ENCODE assay signal across 15 cellular contexts in genomic region chr3:134709563-134710312, GRCh38. TPM values are rescaled to one million over a fixed set of nuclear protein-coding genes. Genes with fewer than 3 reads are reported as not detected.
DNase-seq lines count a peak whose midpoint lies in the region; ATAC-seq, FAIRE-seq and TF ChIP-seq lines count a peak whose summit lies in the region.
"Had no signal": no experiment of that assay in that cellular context is flagged by ENCODE, and none has a peak within 500 bp of the region (broad histone marks: within the 10 kb centered on the region; RNA-seq: fewer than 3 reads in every experiment).

No MANE protein-coding gene starts in this region.

- no peak for FAIRE-seq in D721Med (lab: Jason Lieb, UNC)

- peak; percentile 71 for ATAC-seq in Right ventricle myocardium superior (ENCODE audit: poor library complexity)

- H3K27me3 Mint-ChIP-seq in endodermal cell (ENCODE audit: insufficient read depth) = peaks cover 20% of the 10 kb centered on the region
- H3K27me3 Mint-ChIP-seq: IgD-negative memory B cell had no signal

- no peak overlapping the region for H3K4ac ChIP-seq in mesendoderm (ENCODE audit: low read depth, low read length)

- H3K4me2 ChIP-seq in mesendoderm (ENCODE audit: low read length) = no peak overlapping the region

- no peak overlapping the region for H3K9ac ChIP-seq in endodermal cell (ENCODE audit: extremely low read depth, low read length, poor library complexity, severe bottlenecking)
- no peak overlapping the region for H3K9ac ChIP-seq in mesendoderm (ENCODE audit: low read length)

- intact Hi-C loops in Right ventricle myocardium superior (cut with DNase I) = no loop called here
- intact Hi-C loops in cardiac septum (cut with DNase I) = no loop called here

- POLR2A ChIA-PET in RWPE1 (lab: Yijun Ruan, JAX; ENCODE audit: low non-redundant PET) = no interaction called here

- H3K79me1 ChIP-seq in mesendoderm (ENCODE audit: low read length) = no peaks in the 10 kb centered on the region

- no peak for TF ChIP-seq CTCF in endodermal cell (conservative IDR thresholded peaks at IDR 0.05)
- no peak for TF ChIP-seq CTCF in D721Med (IDR thresholded peaks at IDR 0.05; ENCODE audit: insufficient read depth, missing control alignments)
- TF ChIP-seq CTCF in RWPE1 (conservative IDR thresholded peaks at IDR 0.05; ENCODE audit: low read depth) = no peak

- no peak overlapping the region for H3K18ac ChIP-seq in mesendoderm (ENCODE audit: low read length)

- no peak overlapping the region for H4K5ac ChIP-seq in mesendoderm (ENCODE audit: low read length)

- no peaks in the 10 kb centered on the region for H3K79me2 ChIP-seq in mesendoderm (ENCODE audit: control insufficient read depth, insufficient read depth, low read length)

- no peak overlapping the region for H3K4me3 Mint-ChIP-seq in endodermal cell
- H3K4me3 Mint-ChIP-seq: type B pancreatic cell had no signal

- no peak overlapping the region for H3K27ac ChIP-seq in endodermal cell (ENCODE audit: low read depth, low read length)
- no peak overlapping the region for H3K27ac ChIP-seq in mesendoderm (ENCODE audit: low read depth, low read length)
- H3K27ac ChIP-seq in RWPE1 = no peak overlapping the region
- H3K27ac ChIP-seq: VCaP had no signal

- no peaks in the 10 kb centered on the region for H3K4me1 Mint-ChIP-seq in endodermal cell

- H3K9me3 Mint-ChIP-seq in endodermal cell = no peaks in the 10 kb centered on the region
- H3K9me3 Mint-ChIP-seq: IgD-negative memory B cell, type B pancreatic cell had no signal

- H2BK15ac ChIP-seq in mesendoderm (replicated peaks; ENCODE audit: low read depth) = no peak overlapping the region

- H3K36me3 ChIP-seq in endodermal cell (ENCODE audit: control insufficient read depth, insufficient read depth, low read length) (no peaks in the 10 kb centered on the region), mesendoderm (ENCODE audit: control insufficient read depth, insufficient read depth, low read length) (no peaks in the 10 kb centered on the region)

- H3K56ac ChIP-seq in mesendoderm (ENCODE audit: low read length) = no peak overlapping the region

- H3K4me3 ChIP-seq in endodermal cell (ENCODE audit: low read length) (no peak overlapping the region), mesendoderm (ENCODE audit: low read length) (no peak overlapping the region)

- no peak overlapping the region for H2BK120ac ChIP-seq in mesendoderm (ENCODE audit: low read depth, low read length)

- no peak overlapping the region for H3K23ac ChIP-seq in mesendoderm (ENCODE audit: low read length)

- H4K8ac ChIP-seq in mesendoderm (ENCODE audit: low read depth, low read length) = no peak overlapping the region

- H2BK5ac ChIP-seq in mesendoderm (ENCODE audit: low read length) = no peak overlapping the region

- no peak overlapping the region for H2AK5ac ChIP-seq in mesendoderm (ENCODE audit: low read length)

- H3K9me3 ChIP-seq in endodermal cell (ENCODE audit: control insufficient read depth, low read length) = no peaks in the 10 kb centered on the region

- 82% methylated on average over 5 of the region's 5 CpGs; no CpG with 5 or more reads in 1 of the 2 experiments for WGBS in endodermal cell (ENCODE audit: insufficient coverage in 1 of 2, insufficient read length in 1 of 2), 2 experiments
- WGBS in mesendoderm (ENCODE audit: extremely low coverage, insufficient coverage, low lambda C conversion rate) = no CpG with 5 or more reads among the region's 5 CpGs

- no peaks in the 10 kb centered on the region for H3K36me3 Mint-ChIP-seq in endodermal cell (ENCODE audit: low read depth)
- H3K36me3 Mint-ChIP-seq: IgD-negative memory B cell, type B pancreatic cell had no signal

- DNase-seq in Right ventricle myocardium superior = no peak
- no peak for DNase-seq in cardiac septum (ENCODE audit: low spot score)
- DNase-seq in endodermal cell = no peak
- DNase-seq in mesendoderm = peak; percentile 30
- no peak for DNase-seq in GDM1 (lab: John Stamatoyannopoulos, UW)
- no peak for DNase-seq in D721Med (ENCODE audit: insufficient read length, low spot score)
- DNase-seq in AG08396 (ENCODE audit: low spot score) = no peak
- DNase-seq in RWPE1 (ENCODE audit: low spot score) = no peak
- DNase-seq: activated gamma-delta T cell treated with Interleukin-2 at 50 U/mL for 16 hours; NCI-H2171 treated with DMSO at 0.1 percent for 48 hours; stimulated activated CD4-positive, alpha-beta T cell treated with anti-CD3 and anti-CD28 coated beads, Interleukin-4, amount 100 ng/mL, for 1 hour had no signal

- no peaks in the 10 kb centered on the region for H3K4me1 ChIP-seq in endodermal cell (ENCODE audit: control insufficient read depth, insufficient read depth, low read length)
- no peaks in the 10 kb centered on the region for H3K4me1 ChIP-seq in mesendoderm (ENCODE audit: control insufficient read depth, low read depth, low read length)

- peaks cover 13% of the 10 kb centered on the region for H3K27me3 ChIP-seq in endodermal cell (ENCODE audit: control insufficient read depth, insufficient read depth, low read length, poor library complexity, severe bottlenecking)
- H3K27me3 ChIP-seq in mesendoderm (ENCODE audit: insufficient read depth, low read length, poor library complexity) = no peaks in the 10 kb centered on the region

- CTCF ChIA-PET in RWPE1 (lab: Yijun Ruan, JAX) = interaction anchor here (0.8 kb wide), 1 partner anchor 798 kb away, joined by 3 read pairs; no protein-coding TSS in a partner anchor

- peak overlapping the region; percentile 45 for H3K27ac Mint-ChIP-seq in endodermal cell
- H3K27ac Mint-ChIP-seq: IgD-negative memory B cell, type B pancreatic cell had no signal

RNA-seq across cellular contexts. Expression of gene KY, which starts 58.9 kb away (rescaled TPM):
- total RNA-seq in Right ventricle myocardium superior (13.7 TPM), cardiac septum (3.9 TPM), endodermal cell (not detected)
- 0.14 TPM for polyA plus RNA-seq in endodermal cell (2013, experiment 1 of 2)
- not detected for polyA plus RNA-seq in endodermal cell (2013, experiment 2 of 2)
- 0.04 TPM for polyA plus RNA-seq in mesendoderm (2013, experiment 1 of 2)
- 0.03 TPM for polyA plus RNA-seq in mesendoderm (2013, experiment 2 of 2)
- total RNA-seq: A673 had no signal
- polyA plus RNA-seq: IgD-negative memory B cell had no signal
